8 cellular contexts compared by ENCODE assay signal in genomic region chr3:94115482-94115881, GRCh38. TPM values are rescaled to one million over a fixed set of nuclear protein-coding genes. Genes with fewer than 3 reads are reported as not detected.
DNase-seq lines count a peak whose midpoint lies in the region; ATAC-seq and TF ChIP-seq lines count a peak whose summit lies in the region.

No MANE protein-coding gene starts in this region.

- DNase-seq in A673 (ENCODE audit: low spot score) (peak; percentile 73), SK-N-SH (peak; percentile 27), glomerular visceral epithelial cell (ENCODE audit: extremely low spot score) (peak; percentile 6), prostate gland (ENCODE audit: low spot score) (no peak)
- DNase-seq in stimulated activated CD4-positive, alpha-beta T cell treated with anti-CD3 and anti-CD28 coated beads, Interleukin-2, amount 100 ng/mL, for 48 hours: no peak

- H3K27ac ChIP-seq in A673 (ENCODE audit: low read depth, low read length, poor library complexity, severe bottlenecking) (no peak overlapping the region), HEK293 (ENCODE audit: extremely low read depth, low read depth, low read length) (no peak overlapping the region), SK-N-SH (ENCODE audit: low read depth in 2 of 2, low read length in 1 of 2) (peak overlapping the region in 1 of 2 experiments; percentile 84; a peak in 2 of 4 replicates), prostate gland (no peak overlapping the region)

- TF ChIP-seq RAD21 in SK-N-SH (IDR thresholded peaks at IDR 0.05; ENCODE audit: low read length): peak; percentile 93

- TF ChIP-seq EP300 in SK-N-SH (IDR thresholded peaks at IDR 0.05; ENCODE audit: borderline replicate concordance in 1 of 2, low read depth in 1 of 2, low read length in 1 of 2): no peak; a peak in 1 of 4 replicates

- POLR2A ChIA-PET in A673 (lab: Charles Lee; ENCODE audit: low non-redundant PET) (no interaction called here), HEK293 (lab: Yijun Ruan, JAX) (no interaction called here), SK-N-SH (lab: Yijun Ruan, JAX) (no interaction called here)

- TF ChIP-seq CTCF in A673 (conservative IDR thresholded peaks at IDR 0.05; ENCODE audit: low read depth, low read length) (peak; percentile 74), HEK293 (tag by site-specific recombination; IDR thresholded peaks at IDR 0.05) (no peak; the same call in 1 of the 2 replicates), SK-N-SH (IDR thresholded peaks at IDR 0.05) (peak; percentile 79), prostate gland (IDR thresholded peaks at IDR 0.05) (peak in 1 of 4 experiments; percentile 31)

- H3K9me2 ChIP-seq in SK-N-SH: no peaks in the 10 kb centered on the region

- H3K4me1 ChIP-seq in A673 (ENCODE audit: insufficient read depth, low read length, poor library complexity, severe bottlenecking): peaks cover 42% of the 10 kb centered on the region
- H3K4me1 ChIP-seq in HEK293 (ENCODE audit: control insufficient read depth, insufficient read depth, low read length): peaks cover 4% of the 10 kb centered on the region; the same call in 1 of the 2 replicates
- peaks cover 17 to 27% of the 10 kb centered on the region in 2 experiments; a peak in 3 of 4 replicates for H3K4me1 ChIP-seq in SK-N-SH (ENCODE audit: control insufficient read depth in 1 of 2, insufficient read depth in 2 of 2, low read depth in 1 of 2, low read length in 1 of 2)
- no peaks in the 10 kb centered on the region for H3K4me1 ChIP-seq in prostate gland (replicated peaks)

- no peak overlapping the region; the same call in 1 of the 2 replicates for H2AFZ ChIP-seq in SK-N-SH (ENCODE audit: low read depth)

- no peak for TF ChIP-seq POLR2A in prostate gland (IDR thresholded peaks at IDR 0.05)

- WGBS in SK-N-SH (ENCODE audit: low lambda C conversion rate): 9% methylated on average over 6 of the region's 6 CpGs
- WGBS in prostate gland: 26% methylated on average over 6 of the region's 6 CpGs

- no TSS peak for BruUV-seq in A673 (replicated peaks; lab: Mats Ljungman, UMichigan)

- H3F3A ChIP-seq in SK-N-SH (replicated peaks; ENCODE audit: insufficient read depth): no peaks in the 10 kb centered on the region

- intact Hi-C loops in A673 (cut with micrococcal nuclease; ENCODE audit: unreplicated experiment) (loop anchor here (5.0 to 10.0 kb wide), 2 partner anchors 117 to 389 kb away; no protein-coding TSS in a partner anchor), prostate gland (cut with DNase I) (no loop called here)

- H4K20me1 ChIP-seq in SK-N-SH (ENCODE audit: insufficient read depth): no peaks in the 10 kb centered on the region

- H3K4me2 ChIP-seq in SK-N-SH: 0 out of 2 replicates have a peak overlapping the region, but pooled peaks have one; percentile 23

- no peak for ATAC-seq in HG02763 (IDR thresholded peaks at IDR 0.05; ENCODE audit: unreplicated experiment)
- ATAC-seq in HG02884 (IDR thresholded peaks at IDR 0.05; ENCODE audit: unreplicated experiment): no peak

- CTCF ChIA-PET in A673 (lab: Charles Lee) (interaction anchor here (0.6 kb wide), 1 partner anchor 663 kb away, joined by 5 read pairs; no protein-coding TSS in a partner anchor), HEK293 (lab: Yijun Ruan, JAX) (interaction anchor here (0.6 to 1.2 kb wide), 7 partner anchors 90 to 1794 kb away, joined by 3 to 4 read pairs (median 3); no protein-coding TSS in a partner anchor), SK-N-SH (lab: Yijun Ruan, JAX) (interaction anchor here (0.6 to 2.7 kb wide), 16 partner anchors 12 to 188 kb away, joined by 3 to 12 read pairs (median 4); no protein-coding TSS in a partner anchor)

- H3K9me3 ChIP-seq in A673 (ENCODE audit: low read depth, low read length, poor library complexity, severe bottlenecking) (no peaks in the 10 kb centered on the region), HEK293 (ENCODE audit: control insufficient read depth, insufficient read depth, low read depth, low read length) (no peaks in the 10 kb centered on the region), SK-N-SH (no peaks in the 10 kb centered on the region), prostate gland (no peaks in the 10 kb centered on the region)

- no peak overlapping the region for H3K9ac ChIP-seq in SK-N-SH

- no peaks in the 10 kb centered on the region for H3K27me3 ChIP-seq in A673 (replicated peaks; ENCODE audit: insufficient read depth, low read depth, low read length, poor library complexity)
- no peaks in the 10 kb centered on the region for H3K27me3 ChIP-seq in SK-N-SH (ENCODE audit: insufficient read depth)
- H3K27me3 ChIP-seq in prostate gland (replicated peaks; ENCODE audit: insufficient read depth): no peaks in the 10 kb centered on the region

- H3K4me3 ChIP-seq in A673 (ENCODE audit: low read depth, low read length, poor library complexity, severe bottlenecking) (no peak overlapping the region), HEK293 (ENCODE audit: low read depth, low read length) (no peak overlapping the region), SK-N-SH (ENCODE audit: low read depth in 2 of 2, low read length in 1 of 2) (no peak overlapping the region), prostate gland (no peak overlapping the region)

- H3K79me2 ChIP-seq in SK-N-SH (ENCODE audit: insufficient read depth): no peaks in the 10 kb centered on the region

- H3K36me3 ChIP-seq in A673 (ENCODE audit: insufficient read depth, low read length, poor library complexity, severe bottlenecking) (no peaks in the 10 kb centered on the region), HEK293 (ENCODE audit: control insufficient read depth in 2 of 2, insufficient read depth in 1 of 2, low read length in 2 of 2) (peaks cover 0 to 12% of the 10 kb centered on the region in 2 experiments; a peak in 1 of 3 replicates), SK-N-SH (replicated peaks in 1 of 2; ENCODE audit: control insufficient read depth in 1 of 2, insufficient read depth in 2 of 2, low read length in 1 of 2) (peaks cover 5 to 14% of the 10 kb centered on the region in 2 experiments), prostate gland (no peaks in the 10 kb centered on the region)

TF ChIP-seq in HEK293, 187 proteins besides CTCF, POLR2A, EP300 and RAD21 (continues in another document):
- TF ChIP-seq MZF1 (tag by site-specific recombination; IDR thresholded peaks at IDR 0.05; ENCODE audit: borderline replicate concordance) (no peak), ZNF629 (tag by site-specific recombination; IDR thresholded peaks at IDR 0.05) (peak; percentile 26; the same call in 1 of the 2 replicates), ZNF654 (tag by site-specific recombination; IDR thresholded peaks at IDR 0.05; ENCODE audit: low read depth) (peak; percentile 84), PBX3 (CRISPR knock-in tag; IDR thresholded peaks at IDR 0.05) (no peak), ZNF585B (tag by site-specific recombination; IDR thresholded peaks at IDR 0.05) (no peak), ZBTB21 (tag by site-specific recombination; IDR thresholded peaks at IDR 0.05) (0 out of 2 replicates have a peak, but pooled peaks have one; percentile 13)

TF ChIP-seq in SK-N-SH, 30 proteins besides CTCF, POLR2A, EP300 and RAD21:
- TF ChIP-seq SMC3 (IDR thresholded peaks at IDR 0.05; ENCODE audit: low read depth, low read length) (peak; percentile 47), EZH2phosphoT487 (IDR thresholded peaks at IDR 0.05; ENCODE audit: borderline replicate concordance, low read depth) (no peak)

RNA-seq across cellular contexts. Expression of gene NSUN3, which starts 52.6 kb away (rescaled TPM):
- total RNA-seq in A673 (2021) (12.3 and 15.6 TPM in 2 replicates), prostate gland (10 to 100 TPM in 1 of 2 donors, 1 to 10 TPM in 1; 9.2 to 12.2 TPM)
- 2.9 and 3.3 TPM in 2 replicates for polyA plus RNA-seq in SK-N-SH (2012; rRNA removed)
- 3.6 and 3.7 TPM in 2 replicates for polyA plus RNA-seq in SK-N-SH (2012; cell fraction: cytosol; rRNA removed)
- polyA plus RNA-seq in SK-N-SH (2012; cell fraction: nucleus; rRNA removed): 2.8 and 4.1 TPM in 2 replicates

RNA-seq across cellular contexts. Expression of gene DHFR2, which starts 52.8 kb away (rescaled TPM):
- total RNA-seq in A673 (2021) (6.5 and 9.8 TPM in 2 replicates), prostate gland (1 to 10 TPM; 7.6 to 7.8 TPM)
- polyA plus RNA-seq in SK-N-SH (2012; rRNA removed): 1.3 and 1.9 TPM in 2 replicates
- polyA plus RNA-seq in SK-N-SH (2012; cell fraction: cytosol; rRNA removed): 2.3 TPM in 2 replicates
- 0.75 and 1.1 TPM in 2 replicates for polyA plus RNA-seq in SK-N-SH (2012; cell fraction: nucleus; rRNA removed)

Comparison
In these comparisons a context has a peak if more than half of its experiments do, and no peak if none do; other contexts are left out.
1. DNase-seq: peak in A673 (single experiment), SK-N-SH (single experiment) and glomerular visceral epithelial cell (single experiment); none in prostate gland (single experiment) and stimulated activated CD4-positive, alpha-beta T cell treated with anti-CD3 and anti-CD28 coated beads, Interleukin-2, amount 100 ng/mL, for 48 hours (0 of 2).